In genomic region chr7:104861729-104862128, GRCh38 we compare ENCODE assay signal across 20 cellular contexts.
A peak's percentile ranks its signal among the peaks of the same experiment; 100 is the strongest.
DNase-seq lines count a peak whose midpoint lies in the region; ATAC-seq and TF ChIP-seq lines count a peak whose summit lies in the region.
"Had no signal": no experiment of that assay in that cellular context is flagged by ENCODE, and none has a peak within 500 bp of the region (broad histone marks: within the 10 kb centered on the region; RNA-seq: fewer than 3 reads in every experiment).

No MANE protein-coding gene starts in this region.

- H3K27ac Mint-ChIP-seq in T-helper 17 cell, result peak overlapping the region; percentile 37
- H3K27ac Mint-ChIP-seq: CD14-positive monocyte; CD4-positive, alpha-beta T cell; CD8-positive, alpha-beta memory T cell; GM23338; H9 had no signal

- no peaks in the 10 kb centered on the region for H3K36me3 ChIP-seq in right atrium auricular region
- H3K36me3 ChIP-seq in Loucy (ENCODE audit: insufficient read depth, low read length), result no peaks in the 10 kb centered on the region
- H3K36me3 ChIP-seq: BE2C; BLaER1 treated with 17β-estradiol and CSF1 and Interleukin-3, amounts not matched to agents 10 nM and 100 nM had no signal

- H3K36me3 Mint-ChIP-seq in T-helper 17 cell (ENCODE audit: low read depth), result no peaks in the 10 kb centered on the region
- H3K36me3 Mint-ChIP-seq: CD14-positive monocyte; CD8-positive, alpha-beta memory T cell had no signal

- peak overlapping the region; percentile 26 for H3K9ac ChIP-seq in Loucy (ENCODE audit: low read depth, low read length, poor library complexity, severe bottlenecking)
- H3K9ac ChIP-seq: BLaER1 treated with 17β-estradiol and CSF1 and Interleukin-3, amounts not matched to agents 10 nM and 100 nM had no signal

- H3K9me3 ChIP-seq in right atrium auricular region (peaks cover 0 to 7% of the 10 kb centered on the region in 2 donors), Loucy (ENCODE audit: insufficient read depth, low read depth, low read length) (peaks cover 7% of the 10 kb centered on the region; the same call in 1 of the 2 replicates), T-helper 17 cell (ENCODE audit: control insufficient read depth, low read length, poor library complexity, severe bottlenecking) (no peaks in the 10 kb centered on the region)

- H3K4me3 Mint-ChIP-seq in T-helper 17 cell, result no peak overlapping the region
- H3K4me3 Mint-ChIP-seq: CD14-positive monocyte; CD4-positive, alpha-beta T cell; CD8-positive, alpha-beta memory T cell; GM23338; H9 had no signal

- TF ChIP-seq CTCF in right atrium auricular region (IDR thresholded peaks at IDR 0.05), result no peak
- no peak for TF ChIP-seq CTCF in Loucy (conservative IDR thresholded peaks at IDR 0.05; ENCODE audit: low read length)

- H3K4me3 ChIP-seq in right atrium auricular region (no peak overlapping the region), Loucy (ENCODE audit: low read length, poor library complexity, severe bottlenecking) (no peak overlapping the region)
- H3K4me3 ChIP-seq: A549; BLaER1 treated with 17β-estradiol and CSF1 and Interleukin-3, amounts not matched to agents 10 nM and 100 nM; GM23338 had no signal

- no peaks in the 10 kb centered on the region for H3K79me2 ChIP-seq in Loucy (ENCODE audit: insufficient read depth, low read length)

- H3K27me3 Mint-ChIP-seq in T-helper 17 cell, result peaks cover 35% of the 10 kb centered on the region

- intact Hi-C loops in Right ventricle myocardium inferior (cut with DNase I), result no loop called here

- no peaks in the 10 kb centered on the region for H3K9me2 ChIP-seq in Loucy (replicated peaks; ENCODE audit: low read depth, low read length)

- H3K27ac ChIP-seq in right atrium auricular region, result no peak overlapping the region
- H3K27ac ChIP-seq: A549; BLaER1 treated with 17β-estradiol and CSF1 and Interleukin-3, amounts not matched to agents 10 nM and 100 nM had no signal

- no peaks in the 10 kb centered on the region for H4K20me1 ChIP-seq in Loucy (ENCODE audit: insufficient read depth, low read length, poor library complexity, severe bottlenecking)
- H4K20me1 ChIP-seq: BLaER1 treated with 17β-estradiol and CSF1 and Interleukin-3, amounts not matched to agents 10 nM and 100 nM had no signal

- H3K4me1 ChIP-seq in right atrium auricular region (no peaks in the 10 kb centered on the region), Loucy (ENCODE audit: insufficient read depth, low read length, poor library complexity, severe bottlenecking) (peaks cover 47% of the 10 kb centered on the region)
- H3K4me1 ChIP-seq: A549, BE2C had no signal

- peaks cover 8% of the 10 kb centered on the region; the same call in 1 of the 2 replicates for H3F3A ChIP-seq in Loucy (ENCODE audit: low read depth)

- H3K27me3 ChIP-seq in right atrium auricular region, result no peaks in the 10 kb centered on the region
- H3K27me3 ChIP-seq in Loucy (ENCODE audit: insufficient read depth, low read length, poor library complexity, severe bottlenecking), result no peaks in the 10 kb centered on the region
- H3K27me3 ChIP-seq: BLaER1 treated with 17β-estradiol and CSF1 and Interleukin-3, amounts not matched to agents 10 nM and 100 nM had no signal

- peak overlapping the region; percentile 68; the same call in 1 of the 2 replicates for H2AFZ ChIP-seq in Loucy (ENCODE audit: low read length)
- H2AFZ ChIP-seq: GM23338 had no signal

- H3K4me1 Mint-ChIP-seq in T-helper 17 cell, result peaks cover 11% of the 10 kb centered on the region

- DNase-seq in Right ventricle myocardium inferior (ENCODE audit: missing footprints) (no peak), right atrium auricular region (ENCODE audit: low spot score) (no peak), T-helper 17 cell (no peak), left lobe of liver (ENCODE audit: low spot score) (no peak), T-helper 1 cell (no peak)
- DNase-seq: 8988T; ACHN; AML-193; BE2C; CD4-positive, alpha-beta T cell; CD8-positive, alpha-beta memory T cell; DMS153; DND-41; H9 had no signal

- H3K4me2 ChIP-seq in Loucy (ENCODE audit: low read depth, low read length, poor library complexity, severe bottlenecking), result no peak overlapping the region
- H3K4me2 ChIP-seq: A549; BLaER1 treated with 17β-estradiol and CSF1 and Interleukin-3, amounts not matched to agents 10 nM and 100 nM; GM23338 had no signal

- ATAC-seq in Right ventricle myocardium inferior (peak; percentile 62), T-helper 17 cell (no peak), left lobe of liver (peak; percentile 66), HG02763 (IDR thresholded peaks at IDR 0.05; ENCODE audit: unreplicated experiment) (no peak)

Comparison
In these comparisons a context has a peak if more than half of its experiments do, and no peak if none do; other contexts are left out.
1. ATAC-seq: peak in Right ventricle myocardium inferior (single experiment) and left lobe of liver (single experiment); none in T-helper 17 cell (single experiment) and HG02763 (single experiment).